Comparison of ENCODE assay signal across 26 cellular contexts in the genomic region with DNA sequence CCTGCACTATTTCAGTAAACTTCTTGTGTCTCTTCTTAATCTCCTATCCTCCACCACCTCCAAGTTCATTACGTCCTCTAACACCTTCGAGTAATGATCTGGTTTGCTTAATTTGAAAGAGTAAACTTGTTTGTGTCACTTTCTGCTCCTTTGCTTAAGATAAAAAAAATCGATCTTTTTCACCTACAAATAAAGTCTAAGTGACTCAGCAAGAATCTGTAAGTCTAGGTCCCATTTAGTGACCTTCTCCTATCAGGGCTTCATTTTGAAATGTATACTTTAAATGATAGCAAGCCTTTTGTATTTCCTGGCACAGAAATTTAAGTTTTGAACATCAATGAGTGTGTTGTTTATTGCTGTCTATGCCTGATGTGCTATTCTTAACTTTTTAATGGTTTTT.
"Had no signal": no experiment of that assay in that cellular context is flagged by ENCODE, and none has a peak within 500 bp of the region (broad histone marks: within the 10 kb centered on the region; RNA-seq: fewer than 3 reads in every experiment).

No MANE protein-coding gene starts in this region.

- H3K9me3 Mint-ChIP-seq: activated T-helper 1 cell treated with anti-CD3 and anti-CD28 coated beads, Interleukin-12 subunit alpha, Interleukin-12 subunit beta, Interleukin-2, Interleukin-4 antibody, amounts not matched to agents 30 ng/mL and 10 ng/mL and 1 ng/mL, durations not matched to agents 14 hours and 24 hours and 36 hours; T-helper 1 cell treated with Interleukin-12 subunit alpha and Interleukin-12 subunit beta and Interleukin-4 antibody, amounts not matched to agents 30 μg/mL and 1 μg/mL, for 36 hours had no signal

- H3K27ac ChIP-seq: ascending aorta, cardiac muscle cell, RWPE1 had no signal

- H3K27ac Mint-ChIP-seq: activated CD8-positive, alpha-beta memory T cell treated with anti-CD3 and anti-CD28 coated beads, Interleukin-2, amount 10 ng/mL, durations not matched to agents 7 days and 5 days; activated naive CD4-positive, alpha-beta T cell treated with anti-CD3 and anti-CD28 coated beads, Interleukin-2, amount 50 U/mL, for 72 hours; activated naive CD8-positive, alpha-beta T cell treated with anti-CD3 and anti-CD28 coated beads, Interleukin-2, amount 50 U/mL, for 24 hours; activated T-cell treated with anti-CD3 and anti-CD28 coated beads, Interleukin-2, amount 50 U/mL, for 24 hours; activated T-helper 1 cell treated with anti-CD3 and anti-CD28 coated beads, Interleukin-12 subunit alpha, Interleukin-12 subunit beta, Interleukin-2, Interleukin-4 antibody, amounts not matched to agents 30 ng/mL and 10 ng/mL and 1 ng/mL, durations not matched to agents 14 hours and 24 hours and 36 hours; brain; T-helper 1 cell treated with Interleukin-12 subunit alpha and Interleukin-12 subunit beta and Interleukin-4 antibody, amounts not matched to agents 30 μg/mL and 1 μg/mL, for 36 hours had no signal

- H3K27me3 ChIP-seq: ascending aorta, cardiac muscle cell, MG63 had no signal

- ATAC-seq: activated CD8-positive, alpha-beta memory T cell treated with anti-CD3 and anti-CD28 coated beads, Interleukin-2, amount 10 ng/mL, durations not matched to agents 7 days and 5 days; activated naive CD4-positive, alpha-beta T cell treated with anti-CD3 and anti-CD28 coated beads, Interleukin-2, amount 50 U/mL, for 72 hours; activated naive CD8-positive, alpha-beta T cell treated with anti-CD3 and anti-CD28 coated beads, Interleukin-2, amount 50 U/mL, for 24 hours had no signal

- H3K9me3 ChIP-seq: ascending aorta, MG63 had no signal

- H3K36me3 ChIP-seq: ascending aorta, cardiac muscle cell, MG63 had no signal

- H3K36me3 Mint-ChIP-seq: activated CD8-positive, alpha-beta memory T cell treated with anti-CD3 and anti-CD28 coated beads, Interleukin-2, amount 10 ng/mL, durations not matched to agents 7 days and 5 days; activated naive CD4-positive, alpha-beta T cell treated with anti-CD3 and anti-CD28 coated beads, Interleukin-2, amount 50 U/mL, for 72 hours; brain had no signal

- H3K4me1 ChIP-seq: ascending aorta had no signal

- H3K27me3 Mint-ChIP-seq: activated CD8-positive, alpha-beta memory T cell treated with anti-CD3 and anti-CD28 coated beads, Interleukin-2, amount 10 ng/mL, durations not matched to agents 7 days and 5 days; activated naive CD8-positive, alpha-beta T cell treated with anti-CD3 and anti-CD28 coated beads, Interleukin-2, amount 50 U/mL, for 24 hours; activated T-cell treated with anti-CD3 and anti-CD28 coated beads, Interleukin-2, amount 50 U/mL, for 24 hours had no signal

- H3K4me3 Mint-ChIP-seq: activated CD8-positive, alpha-beta memory T cell treated with anti-CD3 and anti-CD28 coated beads, Interleukin-2, amount 10 ng/mL, durations not matched to agents 7 days and 5 days; activated naive CD8-positive, alpha-beta T cell treated with anti-CD3 and anti-CD28 coated beads, Interleukin-2, amount 50 U/mL, for 24 hours; activated T-cell treated with anti-CD3 and anti-CD28 coated beads, Interleukin-2, amount 50 U/mL, for 24 hours; activated T-helper 1 cell treated with anti-CD3 and anti-CD28 coated beads, Interleukin-12 subunit alpha, Interleukin-12 subunit beta, Interleukin-2, Interleukin-4 antibody, amounts not matched to agents 30 ng/mL and 10 ng/mL and 1 ng/mL, durations not matched to agents 14 hours and 24 hours and 36 hours; brain; T-helper 1 cell treated with Interleukin-12 subunit alpha and Interleukin-12 subunit beta and Interleukin-4 antibody, amounts not matched to agents 30 μg/mL and 1 μg/mL, for 36 hours had no signal

- H3K4me3 ChIP-seq: ascending aorta, cardiac muscle cell, MG63 had no signal

- DNase-seq: activated CD4-positive, alpha-beta T cell treated with anti-CD3 and anti-CD28 coated beads for 48 hours; activated CD4-positive, alpha-beta T cell treated with anti-CD3 and anti-CD28 coated beads, Interleukin-2, amount 50 U/mL, for 4 hours; activated CD4-positive, CD25-positive, alpha-beta regulatory T cell treated with anti-CD3 and anti-CD28 coated beads, Interleukin-2, amount 50 U/mL, for 72 hours; activated CD8-positive, alpha-beta memory T cell treated with anti-CD3 and anti-CD28 coated beads, Interleukin-2, amount 10 ng/mL, durations not matched to agents 7 days and 5 days; activated effector memory CD4-positive, alpha-beta T cell treated with Interleukin-2 at 50 U/mL for 16 hours; activated naive CD4-positive, alpha-beta T cell treated with Interleukin-2 at 50 U/mL for 16 hours; activated naive CD8-positive, alpha-beta T cell treated with anti-CD3 and anti-CD28 coated beads, Interleukin-2, amount 50 U/mL, for 24 hours; activated T-cell treated with anti-CD3 and anti-CD28 coated beads, Interleukin-2, amount 50 U/mL, for 24 hours; amniotic stem cell; cerebellar nuclear complex; KG1; MG63; NCI-H1105 treated with DMSO at 0.1 percent for 48 hours; NCI-H1436 treated with DMSO at 0.1 percent for 48 hours; NCI-H187; NCI-H2081; NCI-H446; NCI-H524; SHP77 had no signal

- H3K4me1 Mint-ChIP-seq: activated CD8-positive, alpha-beta memory T cell treated with anti-CD3 and anti-CD28 coated beads, Interleukin-2, amount 10 ng/mL, durations not matched to agents 7 days and 5 days; activated naive CD8-positive, alpha-beta T cell treated with anti-CD3 and anti-CD28 coated beads, Interleukin-2, amount 50 U/mL, for 24 hours; brain had no signal
